In genomic region chr13:109545964-109546363, GRCh38 we compare ENCODE assay signal across 23 cellular contexts.
"Had no signal": no experiment of that assay in that cellular context is flagged by ENCODE, and none has a peak within 500 bp of the region (broad histone marks: within the 10 kb centered on the region; RNA-seq: fewer than 3 reads in every experiment).

No MANE protein-coding gene starts in this region.

- H3K9me3 Mint-ChIP-seq: activated naive CD4-positive, alpha-beta T cell treated with anti-CD3 and anti-CD28 coated beads, Interleukin-2, amount 10 ng/mL, durations not matched to agents 7 days and 5 days; dendritic cell treated with granulocyte-macrophage colony-stimulating factor and Interleukin-4, amounts not matched to agents 40 ng/mL and 50 ng/mL, for 4 days; stimulated activated memory B cell treated with anti-CD40 and anti-IgM and Interleukin-4, amounts not matched to agents 10 μg/mL and 1 μg/mL and 100 μg/mL, for 72 hours had no signal

- H3K27me3 ChIP-seq: body of pancreas, cardiac muscle cell, sigmoid colon, stomach, suprapubic skin, tibial nerve had no signal

- H3K36me3 ChIP-seq: cardiac muscle cell, sigmoid colon, stomach, suprapubic skin, tibial nerve had no signal

- H3K9me3 ChIP-seq: body of pancreas, mucosa of descending colon, sigmoid colon, stomach, suprapubic skin, tibial nerve had no signal

- DNase-seq: activated CD4-positive, alpha-beta T cell treated with anti-CD3 and anti-CD28 coated beads for 4 hours; activated CD4-positive, alpha-beta T cell treated with anti-CD3 and anti-CD28 coated beads, Interleukin-2, amount 50 U/mL, for 48 hours; activated CD4-positive, CD25-positive, alpha-beta regulatory T cell; activated effector memory CD4-positive, alpha-beta T cell treated with Interleukin-2 at 50 U/mL for 16 hours; activated naive CD4-positive, alpha-beta T cell treated with anti-CD3 and anti-CD28 coated beads, Interleukin-2, amount 10 ng/mL, durations not matched to agents 7 days and 5 days; activated T-cell treated with anti-CD3 and anti-CD28 coated beads, Interleukin-2, amount 50 U/mL, for 72 hours; amygdala; body of pancreas; effector CD8-positive, alpha-beta T cell; hippocampal formation; left colon; mesenchymal stem cell; mucosa of descending colon; sigmoid colon; stimulated activated CD4-positive, alpha-beta T cell treated with anti-CD3 and anti-CD28 coated beads, Interleukin-15, amount 100 ng/mL, for 24 hours; stomach; T-helper 9 cell had no signal

- H3K4me1 Mint-ChIP-seq: stimulated activated memory B cell treated with anti-CD40 and anti-IgM and Interleukin-4, amounts not matched to agents 10 μg/mL and 1 μg/mL and 100 μg/mL, for 72 hours had no signal

- H3K4me3 Mint-ChIP-seq: activated naive CD4-positive, alpha-beta T cell treated with anti-CD3 and anti-CD28 coated beads, Interleukin-2, amount 10 ng/mL, durations not matched to agents 7 days and 5 days; activated T-cell treated with anti-CD3 and anti-CD28 coated beads, Interleukin-2, amount 50 U/mL, for 72 hours; dendritic cell treated with granulocyte-macrophage colony-stimulating factor and Interleukin-4, amounts not matched to agents 40 ng/mL and 50 ng/mL, for 4 days; stimulated activated memory B cell treated with anti-CD40 and anti-IgM and Interleukin-4, amounts not matched to agents 10 μg/mL and 1 μg/mL and 100 μg/mL, for 72 hours had no signal

- H3K27ac Mint-ChIP-seq: activated naive CD4-positive, alpha-beta T cell treated with anti-CD3 and anti-CD28 coated beads, Interleukin-2, amount 10 ng/mL, durations not matched to agents 7 days and 5 days; activated T-cell treated with anti-CD3 and anti-CD28 coated beads, Interleukin-2, amount 50 U/mL, for 72 hours; dendritic cell treated with granulocyte-macrophage colony-stimulating factor and Interleukin-4, amounts not matched to agents 40 ng/mL and 50 ng/mL, for 4 days; stimulated activated memory B cell treated with anti-CD40 and anti-IgM and Interleukin-4, amounts not matched to agents 10 μg/mL and 1 μg/mL and 100 μg/mL, for 72 hours had no signal

- H3K36me3 Mint-ChIP-seq: activated naive CD4-positive, alpha-beta T cell treated with anti-CD3 and anti-CD28 coated beads, Interleukin-2, amount 10 ng/mL, durations not matched to agents 7 days and 5 days; stimulated activated memory B cell treated with anti-CD40 and anti-IgM and Interleukin-4, amounts not matched to agents 10 μg/mL and 1 μg/mL and 100 μg/mL, for 72 hours had no signal

- H3K27me3 Mint-ChIP-seq: activated naive CD4-positive, alpha-beta T cell treated with anti-CD3 and anti-CD28 coated beads, Interleukin-2, amount 10 ng/mL, durations not matched to agents 7 days and 5 days; stimulated activated memory B cell treated with anti-CD40 and anti-IgM and Interleukin-4, amounts not matched to agents 10 μg/mL and 1 μg/mL and 100 μg/mL, for 72 hours had no signal

- H3K27ac ChIP-seq: body of pancreas, cardiac muscle cell, sigmoid colon, stomach, suprapubic skin, tibial nerve had no signal

- ATAC-seq: activated T-cell treated with anti-CD3 and anti-CD28 coated beads, Interleukin-2, amount 50 U/mL, for 72 hours; body of pancreas; left colon; mucosa of descending colon; stimulated activated memory B cell treated with anti-CD40 and anti-IgM and Interleukin-4, amounts not matched to agents 10 μg/mL and 1 μg/mL and 100 μg/mL, for 72 hours had no signal

- H3K4me1 ChIP-seq: body of pancreas, sigmoid colon, stomach, suprapubic skin, tibial nerve had no signal

- H3K4me3 ChIP-seq: body of pancreas, cardiac muscle cell, mucosa of descending colon, sigmoid colon, smooth muscle cell, stomach, suprapubic skin, tibial nerve had no signal
